Comparison of ENCODE assay signal across 1 cellular context in genomic region chr15:39781147-39781966, GRCh38.
TF ChIP-seq lines count a peak whose summit lies in the region.

No MANE protein-coding gene starts in this region.

TF ChIP-seq in K562, 482 proteins besides CTCF, POLR2A, EP300 and RAD21 (continued from another document and continues in another):
- TF ChIP-seq PRPF4 (IDR thresholded peaks at IDR 0.05; ENCODE audit: insufficient read depth, low read depth, low read length, poor library complexity, severe bottlenecking) (no peak), SRSF9 (IDR thresholded peaks at IDR 0.05; ENCODE audit: borderline replicate concordance, low read depth, low read length) (no peak), TFAM (CRISPR knock-in tag; conservative IDR thresholded peaks at IDR 0.05) (no peak), REST (CRISPR knock-in tag; IDR thresholded peaks at IDR 0.05; ENCODE audit: low read depth) (no peak), RBM39 (optimal IDR thresholded peaks at IDR 0.05; ENCODE audit: low read depth, low read length) (no peak), E4F1 (CRISPR knock-in tag; IDR thresholded peaks at IDR 0.05; ENCODE audit: borderline replicate concordance) (no peak), HDAC3 (IDR thresholded peaks at IDR 0.05; ENCODE audit: borderline replicate concordance, partially characterized antibody) (no peak), ZNF347 (CRISPR knock-in tag; IDR thresholded peaks at IDR 0.05; ENCODE audit: low read depth) (no peak), ETS1 (conservative IDR thresholded peaks at IDR 0.05; ENCODE audit: control insufficient read depth, low read depth, low read length) (no peak), ETV6 (IDR thresholded peaks at IDR 0.05; ENCODE audit: borderline replicate concordance in 1 of 2, low read depth in 2 of 2, low read length in 1 of 2) (no peak), ETV6 (CRISPR knock-in tag; IDR thresholded peaks at IDR 0.05; ENCODE audit: borderline replicate concordance) (no peak), CHCHD3 (CRISPR knock-in tag; IDR thresholded peaks at IDR 0.05) (no peak), ZNF609 (CRISPR knock-in tag; IDR thresholded peaks at IDR 0.05; ENCODE audit: borderline replicate concordance) (no peak), FOXK2 (conservative IDR thresholded peaks at IDR 0.05 in 1 of 2, IDR thresholded peaks at IDR 0.05 in 1 of 2; ENCODE audit: low read depth in 2 of 2) (no peak), HMGXB4 (CRISPR knock-in tag; IDR thresholded peaks at IDR 0.05) (no peak), MEIS2 (IDR thresholded peaks at IDR 0.05; ENCODE audit: partially characterized antibody) (no peak), NFE2L1 (tag; IDR thresholded peaks at IDR 0.05; ENCODE audit: borderline replicate concordance, low read depth) (no peak), ZC3H11A (IDR thresholded peaks at IDR 0.05; ENCODE audit: low read depth, low read length) (no peak), HNRNPK (IDR thresholded peaks at IDR 0.05; ENCODE audit: low read depth, low read length, poor library complexity, severe bottlenecking) (no peak), MAFG (tag; conservative IDR thresholded peaks at IDR 0.05) (peak; percentile 39; the same call in 1 of the 2 replicates), ZBTB11 (CRISPR knock-in tag; IDR thresholded peaks at IDR 0.05) (no peak), ZNF316 (IDR thresholded peaks at IDR 0.05) (peak; percentile 73), PTRF (tag; IDR thresholded peaks at IDR 0.05) (no peak), RBM25 (IDR thresholded peaks at IDR 0.05; ENCODE audit: low read depth, low read length, severe bottlenecking) (peak; percentile 72), ZNF407 (IDR thresholded peaks at IDR 0.05; ENCODE audit: low read depth) (peak; percentile 62; the same call in 1 of the 2 replicates), ZKSCAN8 (CRISPR knock-in tag; IDR thresholded peaks at IDR 0.05) (0 out of 2 replicates have a peak, but pooled peaks have one; percentile 46)
